In genomic region chr20:56554869-56555268, GRCh38 we compare ENCODE assay signal across 8 cellular contexts. TPM values are rescaled to one million over a fixed set of nuclear protein-coding genes. Genes with fewer than 3 reads are reported as not detected.
DNase-seq lines count a peak whose midpoint lies in the region; ATAC-seq, FAIRE-seq and TF ChIP-seq lines count a peak whose summit lies in the region.

No MANE protein-coding gene starts in this region.

- no peak overlapping the region; the same call in 1 of the 2 replicates for H2AFZ ChIP-seq in GM12878 (ENCODE audit: control insufficient read depth, low read depth, low read length)

- H3K27ac ChIP-seq in GM12878 (ENCODE audit: control insufficient read depth, insufficient read depth): peak overlapping the region; percentile 17; the same call in 1 of the 2 replicates

- no peaks in the 10 kb centered on the region for H4K20me1 ChIP-seq in GM12878 (ENCODE audit: control insufficient read depth, insufficient read depth)

- POLR2A ChIA-PET in GM12878 (lab: Charles Lee): interaction anchor here (0.6 kb wide), 1 partner anchor 1850 kb away, joined by 3 read pairs; no protein-coding TSS in a partner anchor

- H3K36me3 ChIP-seq in GM12878 (ENCODE audit: control insufficient read depth in 2 of 2, insufficient read depth in 2 of 2, low read length in 1 of 2): no peaks in the 10 kb centered on the region

- H3K4me1 ChIP-seq in GM12878 (ENCODE audit: control insufficient read depth, insufficient read depth, low read length): peaks cover 16% of the 10 kb centered on the region

- no peaks in the 10 kb centered on the region for H3K9me3 ChIP-seq in GM12878 (replicated peaks; ENCODE audit: control insufficient read depth, insufficient read depth, low read length)

- no peak for TF ChIP-seq POLR2A in GM12878 (IDR thresholded peaks at IDR 0.05; ENCODE audit: low read depth, low read length)

- ATAC-seq in GM21381 (IDR thresholded peaks at IDR 0.05; ENCODE audit: unreplicated experiment): peak; percentile 81
- peak; percentile 94 for ATAC-seq in HG03460 (IDR thresholded peaks at IDR 0.05; ENCODE audit: unreplicated experiment)
- ATAC-seq in GM12878: peak; percentile 92

- RAD21 ChIA-PET in GM12878 (lab: Charles Lee; ENCODE audit: unreplicated experiment): interaction anchor here (0.8 kb wide), 1 partner anchor 24 kb away, joined by 3 read pairs; no protein-coding TSS in a partner anchor

- H3K27me3 ChIP-seq in GM12878 (replicated peaks in 1 of 2; ENCODE audit: control insufficient read depth in 2 of 2, insufficient read depth in 2 of 2, low read length in 1 of 2): no peaks in the 10 kb centered on the region

- 0% methylated on average over 4 of the region's 4 CpGs for WGBS in GM12878 (ENCODE audit: insufficient coverage, insufficient replicate concordance, low lambda C conversion rate, missing lambda C conversion rate)

- no peak for TF ChIP-seq CTCF in GM12878 (IDR thresholded peaks at IDR 0.05 in 2 of 3, conservative IDR thresholded peaks at IDR 0.05 in 1 of 3; ENCODE audit: control insufficient read depth in 2 of 3, extremely low read depth in 1 of 3, insufficient read depth in 1 of 3, low read depth in 3 of 3, low read length in 3 of 3)

- no TSS peak for BruUV-seq in GM12878 (replicated peaks; lab: Mats Ljungman, UMichigan)

- H3K9ac ChIP-seq in GM12878 (ENCODE audit: control insufficient read depth, insufficient read depth, low read length): no peak overlapping the region

- peak overlapping the region; percentile 52 for H3K4me2 ChIP-seq in GM12878 (ENCODE audit: control insufficient read depth, insufficient read depth)

- no peak for TF ChIP-seq RAD21 in GM12878 (IDR thresholded peaks at IDR 0.05; ENCODE audit: insufficient read depth, low read depth, low read length)

- H3K79me2 ChIP-seq in GM12878 (ENCODE audit: control insufficient read depth, insufficient read depth, low read length): no peaks in the 10 kb centered on the region

- peak; percentile 90 for FAIRE-seq in GM12878 (lab: Jason Lieb, UNC)

- CTCF ChIA-PET in GM12878 (lab: Yijun Ruan, JAX): interaction anchor here (1.1 kb wide), 1 partner anchor 12 kb away, joined by 3 read pairs; no protein-coding TSS in a partner anchor

- intact Hi-C loops in GM12878 (cut with micrococcal nuclease; ENCODE audit: unreplicated experiment): loop anchor here (1.0 kb wide), 1 partner anchor 22 kb away; no protein-coding TSS in a partner anchor

- in situ Hi-C loops in GM12878 (cut with MboI): loop anchor here (5.0 kb wide), 3 partner anchors 442 to 787 kb away; no protein-coding TSS in a partner anchor

- DNase-seq in GM04503 (ENCODE audit: low read depth) (peak; percentile 95), NCI-H748 treated with DMSO at 0.1 percent for 48 hours (lab: John Stamatoyannopoulos, UW) (peak; percentile 1), GM12878 (ENCODE audit: low read depth, low spot score) (peak; percentile 83), iris pigment epithelial cell (ENCODE audit: low read depth) (peak; percentile 98), HuH-7 (ENCODE audit: low spot score) (no peak)
- DNase-seq in activated CD4-positive, alpha-beta T cell treated with anti-CD3 and anti-CD28 coated beads for 1 hour: no peak

- TF ChIP-seq EP300 in GM12878 (IDR thresholded peaks at IDR 0.05; ENCODE audit: borderline replicate concordance in 1 of 2, control insufficient read depth in 1 of 2, low read depth in 2 of 2, low read length in 2 of 2): 0 out of 4 replicates have a peak, but pooled peaks of 1 of the 2 experiments have one; percentile 44

- SMC1A ChIA-PET in GM12878 (lab: Charles Lee; ENCODE audit: uncharacterized antibody, unreplicated experiment): interaction anchor here (0.7 to 1.1 kb wide), 2 partner anchors 10 to 42 kb away, joined by 3 read pairs; no protein-coding TSS in a partner anchor

- H3K4me3 ChIP-seq in GM12878: no peak overlapping the region

TF ChIP-seq in GM12878, 131 proteins besides CTCF, POLR2A, EP300 and RAD21 (continues in another document):
- TF ChIP-seq JUNB (IDR thresholded peaks at IDR 0.05): peak; percentile 61
- no peak for TF ChIP-seq RAD51 (IDR thresholded peaks at IDR 0.05)
- TF ChIP-seq GATAD2B (conservative IDR thresholded peaks at IDR 0.05; ENCODE audit: low read depth): no peak
- no peak for TF ChIP-seq KLF5 (IDR thresholded peaks at IDR 0.05; ENCODE audit: partially characterized antibody)
- TF ChIP-seq, protein P1, sequence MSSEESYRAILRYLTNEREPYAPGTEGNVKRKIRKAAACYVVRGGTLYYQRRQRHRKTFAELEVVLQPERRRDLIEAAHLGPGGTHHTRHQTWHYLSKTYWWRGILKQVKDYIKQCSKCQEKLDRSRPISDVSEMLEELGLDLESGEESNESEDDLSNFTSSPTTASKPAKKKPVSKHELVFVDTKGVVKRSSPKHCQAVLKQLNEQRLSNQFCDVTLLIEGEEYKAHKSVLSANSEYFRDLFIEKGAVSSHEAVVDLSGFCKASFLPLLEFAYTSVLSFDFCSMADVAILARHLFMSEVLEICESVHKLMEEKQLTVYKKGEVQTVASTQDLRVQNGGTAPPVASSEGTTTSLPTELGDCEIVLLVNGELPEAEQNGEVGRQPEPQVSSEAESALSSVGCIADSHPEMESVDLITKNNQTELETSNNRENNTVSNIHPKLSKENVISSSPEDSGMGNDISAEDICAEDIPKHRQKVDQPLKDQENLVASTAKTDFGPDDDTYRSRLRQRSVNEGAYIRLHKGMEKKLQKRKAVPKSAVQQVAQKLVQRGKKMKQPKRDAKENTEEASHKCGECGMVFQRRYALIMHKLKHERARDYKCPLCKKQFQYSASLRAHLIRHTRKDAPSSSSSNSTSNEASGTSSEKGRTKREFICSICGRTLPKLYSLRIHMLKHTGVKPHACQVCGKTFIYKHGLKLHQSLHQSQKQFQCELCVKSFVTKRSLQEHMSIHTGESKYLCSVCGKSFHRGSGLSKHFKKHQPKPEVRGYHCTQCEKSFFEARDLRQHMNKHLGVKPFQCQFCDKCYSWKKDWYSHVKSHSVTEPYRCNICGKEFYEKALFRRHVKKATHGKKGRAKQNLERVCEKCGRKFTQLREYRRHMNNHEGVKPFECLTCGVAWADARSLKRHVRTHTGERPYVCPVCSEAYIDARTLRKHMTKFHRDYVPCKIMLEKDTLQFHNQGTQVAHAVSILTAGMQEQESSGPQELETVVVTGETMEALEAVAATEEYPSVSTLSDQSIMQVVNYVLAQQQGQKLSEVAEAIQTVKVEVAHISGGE (CRISPR knock-in tag; IDR thresholded peaks at IDR 0.05): no peak
- no peak for TF ChIP-seq SIN3A (IDR thresholded peaks at IDR 0.05; ENCODE audit: low read depth, low read length)
- TF ChIP-seq RELA (IDR thresholded peaks at IDR 0.05; ENCODE audit: borderline replicate concordance, partially characterized antibody): no peak
- TF ChIP-seq NFXL1 (IDR thresholded peaks at IDR 0.05; ENCODE audit: borderline replicate concordance): no peak
- peak; percentile 85 to 89 for TF ChIP-seq IKZF2 (IDR thresholded peaks at IDR 0.05)
- TF ChIP-seq EED (IDR thresholded peaks at IDR 0.05; ENCODE audit: low read depth): peak; percentile 74
- 0 out of 4 replicates have a peak, but pooled peaks of 1 of the 2 experiments have one; percentile 26 for TF ChIP-seq ETV6 (conservative IDR thresholded peaks at IDR 0.05 in 1 of 2, IDR thresholded peaks at IDR 0.05 in 1 of 2; ENCODE audit: borderline replicate concordance in 1 of 2, low read depth in 1 of 2)
- no peak for TF ChIP-seq ESRRA (IDR thresholded peaks at IDR 0.05; ENCODE audit: low read length)
- TF ChIP-seq RCOR1 (conservative IDR thresholded peaks at IDR 0.05; ENCODE audit: low read depth, low read length): 0 out of 2 replicates have a peak, but pooled peaks have one; percentile 38

RNA-seq across cellular contexts. Expression of gene FAM209B, which starts 21.8 kb away (rescaled TPM):
- total RNA-seq in GM12878 (2013; cell fraction: nucleolus; rRNA removed): not detected in 2 replicates
- total RNA-seq in GM12878 (2014; rRNA removed): 1.3 TPM in 1 of 2 replicates, not detected in the other
- total RNA-seq in GM12878 (2014; rRNA removed; fragmentation: Illumina TruSeq; extraction: Trizol): 0.22 and 0.28 TPM in 2 replicates
- total RNA-seq in GM12878 (2021): 0.44 TPM in 1 of 2 replicates, not detected in the other
- polyA plus RNA-seq in GM12878 (2011; ENCODE audit: low read depth): not detected
- 0.27 and 0.38 TPM in 2 replicates for polyA plus RNA-seq in GM12878 (2011; rRNA removed)
- 0.25 TPM in 1 of 2 replicates, not detected in the other for polyA plus RNA-seq in GM12878 (2011; cell fraction: cytosol; rRNA removed)
- 0.47 and 0.52 TPM in 2 replicates for polyA plus RNA-seq in GM12878 (2011; cell fraction: nucleus; rRNA removed)
- polyA plus RNA-seq in GM12878 (2012): 0.61 TPM in 1 of 2 replicates, not detected in the other
- 0.38 TPM in 1 of 2 replicates, not detected in the other for polyA plus RNA-seq in GM12878 (2014; fragmentation: Illumina TruSeq; extraction: Trizol)
- under 1 TPM; 0.61 to 0.77 TPM for polyA plus RNA-seq in GM12878 (2014; fragmentation: Nextera tagmentation; extraction: Ambion mirVana)
- polyA plus RNA-seq in GM12878 (2014; rRNA removed): not detected in 2 replicates
- under 1 TPM; 0.32 to 0.55 TPM for polyA plus RNA-seq in GM12878 (2016; fragmentation: Nextera tagmentation; extraction: Ambion mirVana)
- polyA minus RNA-seq in GM12878 (2011; rRNA and poly(A)+ RNA removed): not detected in 2 replicates
- polyA minus RNA-seq in GM12878 (2011; cell fraction: cytosol; rRNA and poly(A)+ RNA removed): not detected in 2 replicates
- not detected in 2 replicates for polyA minus RNA-seq in GM12878 (2011; cell fraction: nucleus; rRNA and poly(A)+ RNA removed)

RNA-seq across cellular contexts. Expression of gene FAM209A, which starts 30.3 kb away (rescaled TPM):
- 0.84 and 1.7 TPM in 2 replicates for total RNA-seq in GM12878 (2013; cell fraction: nucleolus; rRNA removed)
- total RNA-seq in GM12878 (2014; rRNA removed) (0.44 TPM in 1 of 2 replicates, not detected in the other), GM12878 (2014; rRNA removed; fragmentation: Illumina TruSeq; extraction: Trizol) (0.31 and 0.37 TPM in 2 replicates), GM12878 (2021) (0.41 TPM in 1 of 2 replicates, not detected in the other)
- not detected for polyA plus RNA-seq in GM12878 (2011; ENCODE audit: low read depth)
- polyA plus RNA-seq in GM12878 (2011; rRNA removed) (0.27 and 0.32 TPM in 2 replicates), GM12878 (2014; fragmentation: Illumina TruSeq; extraction: Trizol) (0.51 TPM in 1 of 2 replicates, not detected in the other), GM12878 (2014; fragmentation: Nextera tagmentation; extraction: Ambion mirVana) (under 1 TPM in 1 of 2 experiments, not detected in 1; 0.11 TPM), GM12878 (2014; rRNA removed) (0.15 and 0.33 TPM in 2 replicates), GM12878 (2016; fragmentation: Nextera tagmentation; extraction: Ambion mirVana) (not detected)
- polyA plus RNA-seq in GM12878 (2011; cell fraction: cytosol; rRNA removed): 0.17 and 0.19 TPM in 2 replicates
- polyA plus RNA-seq in GM12878 (2011; cell fraction: nucleus; rRNA removed): 1.0 and 1.2 TPM in 2 replicates
- polyA plus RNA-seq in GM12878 (2012): 0.25 and 1.2 TPM in 2 replicates
- 0.46 TPM in 1 of 2 replicates, not detected in the other for polyA minus RNA-seq in GM12878 (2011; rRNA and poly(A)+ RNA removed)
- polyA minus RNA-seq in GM12878 (2011; cell fraction: cytosol; rRNA and poly(A)+ RNA removed): not detected in 2 replicates
- polyA minus RNA-seq in GM12878 (2011; cell fraction: nucleus; rRNA and poly(A)+ RNA removed): 0.67 and 0.97 TPM in 2 replicates

Comparison
In these comparisons a context has a peak if more than half of its experiments do, and no peak if none do; other contexts are left out.
1. DNase-seq: peak in GM04503 (single experiment), NCI-H748 treated with DMSO at 0.1 percent for 48 hours (single experiment), GM12878 (single experiment) and iris pigment epithelial cell (single experiment); none in HuH-7 (single experiment) and activated CD4-positive, alpha-beta T cell treated with anti-CD3 and anti-CD28 coated beads for 1 hour (single experiment).
2. Peak in every context shown above with its lines, with median percentiles within 50 percentile points of each other: ATAC-seq.